1 cellular context compared by ENCODE assay signal in genomic region chr15:52181938-52182780, GRCh38.
TF ChIP-seq lines count a peak whose summit lies in the region.

No MANE protein-coding gene starts in this region.

TF ChIP-seq in HepG2, 621 proteins besides CTCF, POLR2A, EP300 and RAD21 (continued from another document and continues in another):
- TF ChIP-seq AFF4 (CRISPR knock-in tag; IDR thresholded peaks at IDR 0.05) (no peak), ZBTB7B (CRISPR knock-in tag; IDR thresholded peaks at IDR 0.05) (0 out of 2 replicates have a peak, but pooled peaks have one; percentile 32), YEATS4 (CRISPR knock-in tag; IDR thresholded peaks at IDR 0.05; ENCODE audit: borderline replicate concordance) (no peak), PBX3 (CRISPR knock-in tag; IDR thresholded peaks at IDR 0.05; ENCODE audit: borderline replicate concordance) (no peak), ZNF180 (CRISPR knock-in tag; IDR thresholded peaks at IDR 0.05; ENCODE audit: borderline replicate concordance, low read depth) (no peak), FIP1L1 (IDR thresholded peaks at IDR 0.05; ENCODE audit: borderline replicate concordance, insufficient read depth, low read depth, low read length) (no peak), ISL2 (CRISPR knock-in tag; IDR thresholded peaks at IDR 0.05) (no peak), HMGXB3 (CRISPR knock-in tag; IDR thresholded peaks at IDR 0.05; ENCODE audit: borderline replicate concordance) (0 out of 2 replicates have a peak, but pooled peaks have one; percentile 35), SIN3B (IDR thresholded peaks at IDR 0.05; ENCODE audit: low read length) (no peak), THAP8 (CRISPR knock-in tag; IDR thresholded peaks at IDR 0.05; ENCODE audit: borderline replicate concordance) (no peak), NBN (conservative IDR thresholded peaks at IDR 0.05) (no peak), AKAP8 (CRISPR knock-in tag; IDR thresholded peaks at IDR 0.05) (no peak), KLF6 (CRISPR knock-in tag; IDR thresholded peaks at IDR 0.05) (no peak), HNRNPUL1 (IDR thresholded peaks at IDR 0.05; ENCODE audit: low read depth, low read length) (no peak), CREB3 (CRISPR knock-in tag; IDR thresholded peaks at IDR 0.05) (no peak), ZNF589 (CRISPR knock-in tag; conservative IDR thresholded peaks at IDR 0.05) (no peak), ZNF10 (CRISPR knock-in tag; IDR thresholded peaks at IDR 0.05; ENCODE audit: borderline replicate concordance, low read depth) (no peak), HNF4A (CRISPR knock-in tag; IDR thresholded peaks at IDR 0.05) (peak; percentile 53; the same call in 1 of the 2 replicates), ZNF792 (CRISPR knock-in tag; IDR thresholded peaks at IDR 0.05) (no peak), JARID2 (CRISPR knock-in tag; IDR thresholded peaks at IDR 0.05; ENCODE audit: insufficient replicate concordance) (no peak), BHLHE40 (IDR thresholded peaks at IDR 0.05; ENCODE audit: low read length) (0 out of 2 replicates have a peak, but pooled peaks have one; percentile 14), RORA (CRISPR knock-in tag; IDR thresholded peaks at IDR 0.05) (no peak), CAMTA2 (CRISPR knock-in tag; IDR thresholded peaks at IDR 0.05; ENCODE audit: borderline replicate concordance) (no peak), SNAPC5 (CRISPR knock-in tag; IDR thresholded peaks at IDR 0.05; ENCODE audit: borderline replicate concordance) (no peak), ZNF580 (CRISPR knock-in tag; IDR thresholded peaks at IDR 0.05; ENCODE audit: borderline replicate concordance, low read depth) (0 out of 2 replicates have a peak, but pooled peaks have one; percentile 35), MIER3 (CRISPR knock-in tag; IDR thresholded peaks at IDR 0.05; ENCODE audit: borderline replicate concordance) (no peak), ZBTB39 (CRISPR knock-in tag; IDR thresholded peaks at IDR 0.05) (no peak), RBFOX2 (IDR thresholded peaks at IDR 0.05; ENCODE audit: low read depth, low read length) (no peak), EEA1 (CRISPR knock-in tag; IDR thresholded peaks at IDR 0.05; ENCODE audit: borderline replicate concordance) (no peak), ZNF788 (CRISPR knock-in tag; IDR thresholded peaks at IDR 0.05; ENCODE audit: borderline replicate concordance) (no peak), ZNF770 (CRISPR knock-in tag; IDR thresholded peaks at IDR 0.05) (0 out of 2 replicates have a peak, but pooled peaks have one; percentile 17), ELF3 (CRISPR knock-in tag; IDR thresholded peaks at IDR 0.05) (no peak), RFX3 (CRISPR knock-in tag; IDR thresholded peaks at IDR 0.05) (no peak), ZNF7 (CRISPR knock-in tag; IDR thresholded peaks at IDR 0.05) (no peak), MYC (CRISPR knock-in tag; IDR thresholded peaks at IDR 0.05; ENCODE audit: borderline replicate concordance) (peak; percentile 38; the same call in 1 of the 2 replicates), MYNN (CRISPR knock-in tag; IDR thresholded peaks at IDR 0.05; ENCODE audit: low read depth) (no peak), CCDC6 (CRISPR knock-in tag; IDR thresholded peaks at IDR 0.05) (no peak), THAP9 (CRISPR knock-in tag; IDR thresholded peaks at IDR 0.05; ENCODE audit: borderline replicate concordance) (no peak), RAD51 (IDR thresholded peaks at IDR 0.05; ENCODE audit: borderline replicate concordance) (no peak), IRX3 (CRISPR knock-in tag; IDR thresholded peaks at IDR 0.05; ENCODE audit: borderline replicate concordance, low read depth) (no peak), NR2F2 (IDR thresholded peaks at IDR 0.05; ENCODE audit: borderline replicate concordance, low read depth) (no peak), JUNB (CRISPR knock-in tag; IDR thresholded peaks at IDR 0.05; ENCODE audit: borderline replicate concordance) (no peak), PAX8 (CRISPR knock-in tag; IDR thresholded peaks at IDR 0.05; ENCODE audit: borderline replicate concordance) (no peak), ZNF564 (CRISPR knock-in tag; IDR thresholded peaks at IDR 0.05) (no peak), SPEN (CRISPR knock-in tag; IDR thresholded peaks at IDR 0.05; ENCODE audit: low read depth) (no peak), ZNF20 (CRISPR knock-in tag; IDR thresholded peaks at IDR 0.05) (no peak)
